In the genomic region with DNA sequence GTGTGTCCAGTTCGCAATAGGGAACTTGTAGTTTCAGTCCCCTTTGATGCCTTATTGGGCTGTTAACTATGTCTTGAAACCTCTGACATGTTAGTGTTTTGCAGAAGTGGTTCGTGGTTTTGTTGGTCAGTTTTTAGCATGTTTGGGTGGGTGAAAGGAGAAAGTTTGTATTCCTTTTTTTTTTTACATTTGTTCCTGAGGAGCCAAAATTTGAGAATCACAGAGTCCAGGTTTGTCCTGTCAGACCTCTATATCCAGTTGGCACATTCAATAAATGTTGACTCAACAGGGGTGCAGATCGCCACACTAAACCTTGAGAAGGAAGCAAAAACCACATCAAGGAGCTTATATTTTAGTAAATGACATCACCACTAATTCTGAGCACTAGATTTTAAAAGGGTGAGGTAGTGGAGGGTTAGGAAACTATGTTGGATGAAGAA, we compare ENCODE assay signal across 14 cellular contexts. TPM values are rescaled to one million over a fixed set of nuclear protein-coding genes. Genes with fewer than 3 reads are reported as not detected.
A peak's percentile ranks its signal among the peaks of the same experiment; 100 is the strongest.
DNase-seq lines count a peak whose midpoint lies in the region; ATAC-seq, FAIRE-seq and TF ChIP-seq lines count a peak whose summit lies in the region.
"Had no signal": no experiment of that assay in that cellular context is flagged by ENCODE, and none has a peak within 500 bp of the region (broad histone marks: within the 10 kb centered on the region; RNA-seq: fewer than 3 reads in every experiment).

No MANE protein-coding gene starts in this region.

- H3K4me3 Mint-ChIP-seq in stimulated activated effector memory CD8-positive, alpha-beta T cell treated with anti-CD3 and anti-CD28 coated beads, Interleukin-12 subunit alpha, Interleukin-12 subunit beta, amount 100 ng/mL, for 72 hours = no peak overlapping the region
- H3K4me3 Mint-ChIP-seq: CD4-positive, CD25-positive, alpha-beta regulatory T cell had no signal

- peak in 1 of 2 experiments; percentile 27; a peak in 1 of 4 replicates for TF ChIP-seq EP300 in GM12878 (IDR thresholded peaks at IDR 0.05; ENCODE audit: borderline replicate concordance in 1 of 2, control insufficient read depth in 1 of 2, low read depth in 2 of 2, low read length in 2 of 2)

- WGBS in GM12878 (ENCODE audit: insufficient coverage, insufficient replicate concordance, low lambda C conversion rate, missing lambda C conversion rate) = 2% methylated on average over 3 of the region's 3 CpGs

- no peak overlapping the region for H3K4me3 ChIP-seq in GM12878
- H3K4me3 ChIP-seq: tibial artery had no signal

- no peak for TF ChIP-seq CTCF in GM12878 (IDR thresholded peaks at IDR 0.05 in 2 of 3, conservative IDR thresholded peaks at IDR 0.05 in 1 of 3; ENCODE audit: control insufficient read depth in 2 of 3, extremely low read depth in 1 of 3, insufficient read depth in 1 of 3, low read depth in 3 of 3, low read length in 3 of 3)

- in situ Hi-C loops in GM12878 (cut with MboI) = no loop called here

- H3K4me2 ChIP-seq in GM12878 (ENCODE audit: control insufficient read depth, insufficient read depth) = 0 out of 2 replicates have a peak overlapping the region, but pooled peaks have one; percentile 48

- H3K9ac ChIP-seq in GM12878 (ENCODE audit: control insufficient read depth, insufficient read depth, low read length) = no peak overlapping the region

- intact Hi-C loops in GM12878 (cut with micrococcal nuclease; ENCODE audit: unreplicated experiment) = loop anchor here (2.0 kb wide), 1 partner anchor 14 kb away; no protein-coding TSS in a partner anchor

- no peak for FAIRE-seq in GM12891 (lab: Jason Lieb, UNC)
- FAIRE-seq in GM12878 (lab: Jason Lieb, UNC) = no peak

- no peak for DNase-seq in GM12891 (ENCODE audit: insufficient read length, low spot score)
- peak; percentile 10 for DNase-seq in LoVo (ENCODE audit: low spot score)
- DNase-seq in GM12878 (ENCODE audit: low read depth, low spot score) = no peak
- no peak for DNase-seq in islet precursor cell
- DNase-seq in stimulated activated effector memory CD8-positive, alpha-beta T cell treated with anti-CD3 and anti-CD28 coated beads, Interleukin-12 subunit alpha, Interleukin-12 subunit beta, amount 100 ng/mL, for 72 hours (ENCODE audit: low spot score in 2 of 2) = no peak
- DNase-seq in AG08395 (ENCODE audit: low spot score) = no peak
- DNase-seq: hypothalamus; naive thymus-derived CD8-positive, alpha-beta T cell; NCI-H2029 treated with DMSO at 0.1 percent for 48 hours; SW 1271; tibial artery had no signal

- no peak for TF ChIP-seq RAD21 in GM12878 (IDR thresholded peaks at IDR 0.05; ENCODE audit: insufficient read depth, low read depth, low read length)

- no peak overlapping the region for H3K27ac ChIP-seq in GM12878 (ENCODE audit: control insufficient read depth, insufficient read depth)
- H3K27ac ChIP-seq: tibial artery had no signal

- TF ChIP-seq POLR2A in GM12891 (IDR thresholded peaks at IDR 0.05; ENCODE audit: low read depth, low read length) (no peak), GM12878 (IDR thresholded peaks at IDR 0.05; ENCODE audit: low read depth, low read length) (no peak)

- no peaks in the 10 kb centered on the region for H3K9me3 ChIP-seq in GM12878 (replicated peaks; ENCODE audit: control insufficient read depth, insufficient read depth, low read length)
- H3K9me3 ChIP-seq: tibial artery had no signal

- H3K4me1 Mint-ChIP-seq in stimulated activated effector memory CD8-positive, alpha-beta T cell treated with anti-CD3 and anti-CD28 coated beads, Interleukin-12 subunit alpha, Interleukin-12 subunit beta, amount 100 ng/mL, for 72 hours = peaks cover 6% of the 10 kb centered on the region

- no TSS peak for BruUV-seq in GM12878 (replicated peaks; lab: Mats Ljungman, UMichigan)

- H3K27ac Mint-ChIP-seq in stimulated activated effector memory CD8-positive, alpha-beta T cell treated with anti-CD3 and anti-CD28 coated beads, Interleukin-12 subunit alpha, Interleukin-12 subunit beta, amount 100 ng/mL, for 72 hours = no peak overlapping the region
- H3K27ac Mint-ChIP-seq: naive thymus-derived CD8-positive, alpha-beta T cell had no signal

- H3K36me3 ChIP-seq in GM12878 (ENCODE audit: control insufficient read depth in 2 of 2, insufficient read depth in 2 of 2, low read length in 1 of 2) = no peaks in the 10 kb centered on the region
- H3K36me3 ChIP-seq: tibial artery had no signal

- ATAC-seq in GM21526 (IDR thresholded peaks at IDR 0.05; ENCODE audit: low FRiP score, unreplicated experiment) (peak; percentile 52), GM12878 (peak; percentile 94), GM19324 (IDR thresholded peaks at IDR 0.05; ENCODE audit: low FRiP score, unreplicated experiment) (no peak)
- no peak for ATAC-seq in stimulated activated effector memory CD8-positive, alpha-beta T cell treated with anti-CD3 and anti-CD28 coated beads, Interleukin-12 subunit alpha, Interleukin-12 subunit beta, amount 100 ng/mL, for 72 hours

- no peaks in the 10 kb centered on the region for H3K9me3 Mint-ChIP-seq in stimulated activated effector memory CD8-positive, alpha-beta T cell treated with anti-CD3 and anti-CD28 coated beads, Interleukin-12 subunit alpha, Interleukin-12 subunit beta, amount 100 ng/mL, for 72 hours
- H3K9me3 Mint-ChIP-seq: naive thymus-derived CD8-positive, alpha-beta T cell had no signal

- POLR2A ChIA-PET in GM12878 (lab: Charles Lee) = no interaction called here

- H4K20me1 ChIP-seq in GM12878 (ENCODE audit: control insufficient read depth, insufficient read depth) = no peaks in the 10 kb centered on the region

- SMC1A ChIA-PET in GM12878 (lab: Charles Lee; ENCODE audit: uncharacterized antibody, unreplicated experiment) = no interaction called here

- no peaks in the 10 kb centered on the region for H3K4me1 ChIP-seq in GM12878 (ENCODE audit: control insufficient read depth, insufficient read depth, low read length)
- H3K4me1 ChIP-seq: tibial artery had no signal

- CTCF ChIA-PET in GM12878 (lab: Yijun Ruan, JAX) = interaction anchor here (0.7 to 0.9 kb wide), 2 partner anchors 15 to 1306 kb away, joined by 3 to 6 read pairs; a partner anchor contains a TSS

- H3K27me3 ChIP-seq in GM12878 (replicated peaks in 1 of 2; ENCODE audit: control insufficient read depth in 2 of 2, insufficient read depth in 2 of 2, low read length in 1 of 2) = no peaks in the 10 kb centered on the region
- H3K27me3 ChIP-seq: tibial artery had no signal

- no peak overlapping the region for H2AFZ ChIP-seq in GM12878 (ENCODE audit: control insufficient read depth, low read depth, low read length)

- H3K79me2 ChIP-seq in GM12878 (ENCODE audit: control insufficient read depth, insufficient read depth, low read length) = no peaks in the 10 kb centered on the region

- RAD21 ChIA-PET in GM12878 (lab: Charles Lee; ENCODE audit: unreplicated experiment) = interaction anchor here (1.2 to 1.4 kb wide), 2 partner anchors 16 to 36 kb away, joined by 3 read pairs; no protein-coding TSS in a partner anchor

- peaks cover 7% of the 10 kb centered on the region for H3K36me3 Mint-ChIP-seq in stimulated activated effector memory CD8-positive, alpha-beta T cell treated with anti-CD3 and anti-CD28 coated beads, Interleukin-12 subunit alpha, Interleukin-12 subunit beta, amount 100 ng/mL, for 72 hours

TF ChIP-seq in GM12891, 5 proteins besides CTCF, POLR2A, EP300 and RAD21 (continues in another document):
- TF ChIP-seq TAF1 (IDR thresholded peaks at IDR 0.05; ENCODE audit: low read depth, low read length) (no peak), SPI1 (IDR thresholded peaks at IDR 0.05; ENCODE audit: low read depth, low read length) (peak; percentile 79), POLR2AphosphoS5 (IDR thresholded peaks at IDR 0.05; ENCODE audit: low read depth, low read length) (no peak)

TF ChIP-seq in GM12878, 131 proteins besides CTCF, POLR2A, EP300 and RAD21 (continues in another document):
- TF ChIP-seq BCL11A (IDR thresholded peaks at IDR 0.05; ENCODE audit: low read depth, low read length) (0 out of 2 replicates have a peak, but pooled peaks have one; percentile 37), CBFB (IDR thresholded peaks at IDR 0.05; ENCODE audit: low read depth) (peak; percentile 79)

RNA-seq across cellular contexts. Expression of a gene that starts 26.2 kb away (rescaled TPM):
- 0.47 TPM for polyA plus RNA-seq in GM12891 (2012; ENCODE audit: low read depth, missing spikeins)
- 5.6 and 7.5 TPM in 2 replicates for total RNA-seq in GM12878 (2013; cell fraction: nucleolus; rRNA removed)
- total RNA-seq in GM12878 (2014; rRNA removed) = 3.5 and 4.3 TPM in 2 replicates
- total RNA-seq in GM12878 (2014; rRNA removed; fragmentation: Illumina TruSeq; extraction: Trizol) = 4.2 and 5.0 TPM in 2 replicates
- total RNA-seq in GM12878 (2021) = 6.2 TPM in 2 replicates
- polyA plus RNA-seq in GM12878 (2011; ENCODE audit: low read depth) = 2.9 TPM
- polyA plus RNA-seq in GM12878 (2011; rRNA removed) = 32.2 and 38.1 TPM in 2 replicates
- 20.1 and 22.7 TPM in 2 replicates for polyA plus RNA-seq in GM12878 (2011; cell fraction: cytosol; rRNA removed)
- polyA plus RNA-seq in GM12878 (2011; cell fraction: nucleus; rRNA removed) = 21.6 and 21.7 TPM in 2 replicates
- 3.1 and 5.0 TPM in 2 replicates for polyA plus RNA-seq in GM12878 (2012)
- 8.3 and 15.2 TPM in 2 replicates for polyA plus RNA-seq in GM12878 (2014; fragmentation: Illumina TruSeq; extraction: Trizol)
- polyA plus RNA-seq in GM12878 (2014; fragmentation: Nextera tagmentation; extraction: Ambion mirVana) = 1 to 10 TPM; 1.3 to 2.4 TPM
- polyA plus RNA-seq in GM12878 (2014; rRNA removed) = 3.6 and 7.0 TPM in 2 replicates
- polyA plus RNA-seq in GM12878 (2016; fragmentation: Nextera tagmentation; extraction: Ambion mirVana) = 1 to 10 TPM; 1.7 to 1.8 TPM
- polyA minus RNA-seq in GM12878 (2011; rRNA and poly(A)+ RNA removed) = 21.2 and 32.7 TPM in 2 replicates
- 5.5 and 9.5 TPM in 2 replicates for polyA minus RNA-seq in GM12878 (2011; cell fraction: cytosol; rRNA and poly(A)+ RNA removed)
- 5.7 and 6.6 TPM in 2 replicates for polyA minus RNA-seq in GM12878 (2011; cell fraction: nucleus; rRNA and poly(A)+ RNA removed)

RNA-seq across cellular contexts. Expression of a gene that starts 47.8 kb away (rescaled TPM):
- polyA plus RNA-seq in GM12891 (2012; ENCODE audit: low read depth, missing spikeins) = not detected
- not detected in 2 replicates for total RNA-seq in GM12878 (2013; cell fraction: nucleolus; rRNA removed)
- total RNA-seq in GM12878 (2014; rRNA removed) = 0.11 TPM in 1 of 2 replicates, not detected in the other
- 0.09 TPM in 1 of 2 replicates, not detected in the other for total RNA-seq in GM12878 (2014; rRNA removed; fragmentation: Illumina TruSeq; extraction: Trizol)
- not detected in 2 replicates for total RNA-seq in GM12878 (2021)
- polyA plus RNA-seq in GM12878 (2011; ENCODE audit: low read depth) = not detected
- polyA plus RNA-seq in GM12878 (2011; rRNA removed) = 0.04 TPM in 2 replicates
- not detected in 2 replicates for polyA plus RNA-seq in GM12878 (2011; cell fraction: cytosol; rRNA removed)
- polyA plus RNA-seq in GM12878 (2011; cell fraction: nucleus; rRNA removed) = 0.09 and 0.15 TPM in 2 replicates
- polyA plus RNA-seq in GM12878 (2012) = not detected in 2 replicates
- not detected in 2 replicates for polyA plus RNA-seq in GM12878 (2014; fragmentation: Illumina TruSeq; extraction: Trizol)
- polyA plus RNA-seq in GM12878 (2014; fragmentation: Nextera tagmentation; extraction: Ambion mirVana) = not detected
- not detected in 2 replicates for polyA plus RNA-seq in GM12878 (2014; rRNA removed)
- polyA plus RNA-seq in GM12878 (2016; fragmentation: Nextera tagmentation; extraction: Ambion mirVana) = not detected
- polyA minus RNA-seq in GM12878 (2011; rRNA and poly(A)+ RNA removed) = 0.10 TPM in 1 of 2 replicates, not detected in the other
- not detected in 2 replicates for polyA minus RNA-seq in GM12878 (2011; cell fraction: cytosol; rRNA and poly(A)+ RNA removed)
- 0.38 TPM in 1 of 2 replicates, not detected in the other for polyA minus RNA-seq in GM12878 (2011; cell fraction: nucleus; rRNA and poly(A)+ RNA removed)
- total RNA-seq: CD4-positive, CD25-positive, alpha-beta regulatory T cell; naive thymus-derived CD8-positive, alpha-beta T cell had no signal
- polyA plus RNA-seq: CD4-positive, CD25-positive, alpha-beta regulatory T cell; naive thymus-derived CD8-positive, alpha-beta T cell had no signal

Comparison
In these comparisons a context has a peak if more than half of its experiments do, and no peak if none do; other contexts are left out.
1. ATAC-seq: peak in GM21526 (single experiment) and GM12878 (single experiment); none in stimulated activated effector memory CD8-positive, alpha-beta T cell treated with anti-CD3 and anti-CD28 coated beads, Interleukin-12 subunit alpha, Interleukin-12 subunit beta, amount 100 ng/mL, for 72 hours (single experiment) and GM19324 (single experiment).